In the genomic region with DNA sequence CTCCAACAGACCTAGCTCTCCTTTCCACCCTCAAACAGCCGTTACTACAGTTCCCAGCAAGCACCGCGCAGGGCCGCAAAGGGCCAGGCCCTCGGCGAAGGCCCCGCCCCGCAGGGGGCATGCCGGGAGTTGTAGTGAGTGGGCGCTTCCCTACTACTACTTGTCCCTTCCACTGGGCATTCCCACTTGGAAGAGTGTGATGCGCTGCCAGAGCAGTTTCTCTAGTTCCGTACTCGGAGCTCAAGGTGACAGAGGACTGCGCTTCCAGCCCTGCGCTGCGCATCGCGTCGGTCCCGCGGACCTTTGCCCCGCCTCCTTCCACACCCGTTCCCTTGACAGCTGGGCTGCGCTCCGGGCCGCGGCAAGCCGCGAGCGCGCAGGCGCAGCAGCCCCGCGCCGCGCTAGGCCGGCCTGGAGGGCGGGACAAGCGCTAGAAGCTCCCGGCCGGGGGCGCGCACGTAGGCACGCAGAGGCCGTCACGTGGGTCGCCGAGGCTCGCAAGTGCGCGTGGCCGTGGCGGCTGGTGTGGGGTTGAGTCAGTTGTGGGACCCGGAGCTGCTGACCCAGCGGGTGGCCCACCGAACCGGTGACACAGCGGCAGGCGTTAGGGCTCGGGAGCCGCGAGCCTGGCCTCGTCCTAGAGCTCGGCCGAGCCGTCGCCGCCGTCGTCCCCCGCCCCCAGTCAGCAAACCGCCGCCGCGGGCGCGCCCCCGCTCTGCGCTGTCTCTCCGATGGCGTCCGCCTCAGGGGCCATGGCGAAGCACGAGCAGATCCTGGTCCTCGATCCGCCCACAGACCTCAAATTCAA, we compare ENCODE assay signal across 8 cellular contexts.
DNase-seq lines count a peak whose midpoint lies in the region; ATAC-seq and TF ChIP-seq lines count a peak whose summit lies in the region.

A gene with protein sequence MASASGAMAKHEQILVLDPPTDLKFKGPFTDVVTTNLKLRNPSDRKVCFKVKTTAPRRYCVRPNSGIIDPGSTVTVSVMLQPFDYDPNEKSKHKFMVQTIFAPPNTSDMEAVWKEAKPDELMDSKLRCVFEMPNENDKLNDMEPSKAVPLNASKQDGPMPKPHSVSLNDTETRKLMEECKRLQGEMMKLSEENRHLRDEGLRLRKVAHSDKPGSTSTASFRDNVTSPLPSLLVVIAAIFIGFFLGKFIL (plus strand): TSS at position 491 of the 808 bp plus-strand sequence. CDS start 241 bp downstream, at position 732.

- H3K9me3 ChIP-seq in BLaER1 = peaks cover 5% of the 10 kb centered on the region; the same call in 1 of the 2 replicates

- peak within 1 kb of the TSS; percentile 98 for H3K4me3 ChIP-seq in BLaER1
- H3K4me3 ChIP-seq in choroid plexus epithelial cell (ENCODE audit: low read depth, low read length) = peak within 1 kb of the TSS; percentile 89

- ATAC-seq in GM19324 (IDR thresholded peaks at IDR 0.05; ENCODE audit: low FRiP score, unreplicated experiment) (peak; percentile 87), HG03460 (IDR thresholded peaks at IDR 0.05; ENCODE audit: unreplicated experiment) (peak; percentile 80)

- H3K36me3 ChIP-seq in BLaER1 = no peaks in the 10 kb centered on the region

- peak within 1 kb of the TSS; percentile 90 for H3K4me2 ChIP-seq in BLaER1

- peaks cover 43% of the 10 kb centered on the region for H4K20me1 ChIP-seq in BLaER1

- TF ChIP-seq CTCF in choroid plexus epithelial cell (conservative IDR thresholded peaks at IDR 0.05; ENCODE audit: low read depth, low read length) = no peak

- peak within 1 kb of the TSS; percentile 98 for H3K27ac ChIP-seq in BLaER1

- peak within 1 kb of the TSS; percentile 96 for H3K9ac ChIP-seq in BLaER1

- DNase-seq in NCI-H524 treated with DMSO at 0.1 percent for 48 hours (lab: John Stamatoyannopoulos, UW) (peak; percentile 56), choroid plexus epithelial cell (ENCODE audit: low read depth) (peak; percentile 98), kidney glomerular epithelial cell (lab: John Stamatoyannopoulos, UW) (peak; percentile 92)
- DNase-seq in activated CD4-positive, alpha-beta T cell treated with anti-CD3 and anti-CD28 coated beads for 4 hours = peak; percentile 90 to 94
- DNase-seq in stimulated activated CD4-positive, alpha-beta T cell treated with anti-CD3 and anti-CD28 coated beads, Interleukin-15, amount 100 ng/mL, for 48 hours (ENCODE audit: low read depth in 2 of 2) = peak; percentile 84 to 88

- H3K27me3 ChIP-seq in BLaER1 = no peaks in the 10 kb centered on the region

- H3K4me1 ChIP-seq in BLaER1 = peaks cover 35% of the 10 kb centered on the region

Comparison
In these comparisons a context has a peak if more than half of its experiments do, and no peak if none do; other contexts are left out.
1. Peak in every context shown above with its lines: DNase-seq, ATAC-seq, H3K4me3 ChIP-seq and H3K27ac ChIP-seq.